Comparison of ENCODE assay signal across 9 cellular contexts in the genomic region with DNA sequence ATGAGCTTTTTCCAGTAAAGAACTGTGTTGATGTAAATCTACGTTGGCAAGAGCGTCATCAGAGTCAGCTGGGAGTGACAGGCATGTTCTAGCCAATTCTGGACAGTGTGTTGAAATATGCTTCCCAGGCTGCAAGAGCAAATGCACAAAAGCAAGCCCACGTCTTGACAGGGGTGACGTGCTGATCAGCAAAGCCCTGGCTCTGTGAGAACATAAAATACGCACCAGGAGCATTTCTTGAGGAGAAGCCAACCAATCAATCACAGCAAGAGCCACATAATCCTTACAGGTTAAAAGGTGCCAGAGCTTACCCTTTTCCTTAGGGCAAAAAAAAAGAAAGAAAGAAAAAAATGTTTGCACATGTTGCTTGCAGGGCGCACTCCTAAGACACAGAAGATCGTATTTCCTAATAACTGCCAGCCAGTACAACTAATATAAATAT.
DNase-seq lines count a peak whose midpoint lies in the region; ATAC-seq and TF ChIP-seq lines count a peak whose summit lies in the region.
"Had no signal": no experiment of that assay in that cellular context is flagged by ENCODE, and none has a peak within 500 bp of the region (broad histone marks: within the 10 kb centered on the region; RNA-seq: fewer than 3 reads in every experiment).

No MANE protein-coding gene starts in this region.

- H4K20me1 ChIP-seq in IMR-90 (ENCODE audit: insufficient read depth, low read length) (no peaks in the 10 kb centered on the region), OCI-LY7 (ENCODE audit: insufficient read depth, low read length) (no peaks in the 10 kb centered on the region)

- no peaks in the 10 kb centered on the region for H3K79me2 ChIP-seq in OCI-LY7 (ENCODE audit: insufficient read depth, low read depth, low read length)

- no peak overlapping the region for H2BK120ac ChIP-seq in IMR-90 (ENCODE audit: low read depth, low read length)

- no peak overlapping the region for H3K9ac ChIP-seq in IMR-90 (ENCODE audit: low read depth, low read length)

- no peaks in the 10 kb centered on the region for H3K9me1 ChIP-seq in IMR-90 (ENCODE audit: insufficient read depth, low read length)

- no peak overlapping the region for H4K8ac ChIP-seq in IMR-90 (ENCODE audit: low read depth in 2 of 2, low read length in 2 of 2)

- no peak overlapping the region for H3K23ac ChIP-seq in IMR-90 (ENCODE audit: low read depth, low read length)

- H3K4ac ChIP-seq in IMR-90 (ENCODE audit: low read depth, low read length) = no peak overlapping the region

- no peaks in the 10 kb centered on the region for H3K4me1 ChIP-seq in IMR-90 (ENCODE audit: control insufficient read depth, insufficient read depth, low read length)
- peaks cover 0 to 27% (median 16%) of the 10 kb centered on the region in 4 donors for H3K4me1 ChIP-seq in stomach
- H3K4me1 ChIP-seq in OCI-LY7 (ENCODE audit: insufficient read depth, low read length, poor library complexity, severe bottlenecking) = no peaks in the 10 kb centered on the region
- H3K4me1 ChIP-seq: HAP-1 had no signal

- H3K14ac ChIP-seq in IMR-90 (replicated peaks; ENCODE audit: low read depth, low read length) = no peak overlapping the region

- H2BK15ac ChIP-seq in IMR-90 (ENCODE audit: low read depth, low read length) = no peak overlapping the region

- BruUV-seq in IMR-90 (replicated peaks; lab: Mats Ljungman, UMichigan) (no TSS peak), OCI-LY7 (replicated peaks; lab: Mats Ljungman, UMichigan) (no TSS peak)

- no peak overlapping the region for H2BK20ac ChIP-seq in IMR-90 (ENCODE audit: low read depth, low read length)

- H3K27ac ChIP-seq in IMR-90 (ENCODE audit: insufficient read depth, low read length) = no peak overlapping the region
- peak overlapping the region; percentile 58 to 85 (median 71) for H3K27ac ChIP-seq in stomach
- no peak overlapping the region for H3K27ac ChIP-seq in OCI-LY7 (ENCODE audit: low read depth, low read length, poor library complexity, severe bottlenecking)

- in situ Hi-C loops in IMR-90 (cut with MboI; ENCODE audit: low sequenced_read_pairs) = no loop called here

- H3K9me2 ChIP-seq in OCI-LY7 (ENCODE audit: insufficient read depth, low read length) = no peaks in the 10 kb centered on the region

- TF ChIP-seq POLR2A in IMR-90 (IDR thresholded peaks at IDR 0.05; ENCODE audit: low read depth, low read length) = no peak
- no peak for TF ChIP-seq POLR2A in stomach (IDR thresholded peaks at IDR 0.05)

- intact Hi-C loops in IMR-90 (cut with micrococcal nuclease) = no loop called here
- intact Hi-C loops in stomach (cut with DNase I; ENCODE audit: low total_unique reads) = no loop called here
- intact Hi-C loops in OCI-LY7 (cut with micrococcal nuclease; ENCODE audit: unreplicated experiment) = no loop called here

- H2BK5ac ChIP-seq in IMR-90 (ENCODE audit: low read depth, low read length, poor library complexity, severe bottlenecking) = no peak overlapping the region

- dilution Hi-C loops in IMR-90 (cut with HindIII; ENCODE audit: low sequenced_read_pairs, unreplicated experiment) = no loop called here

- H3K4me3 ChIP-seq in IMR-90 (ENCODE audit: insufficient read depth, low read depth, low read length) (no peak overlapping the region), stomach (peak overlapping the region in 2 of 4 donors; percentile 18 to 20), OCI-LY7 (ENCODE audit: low read depth, low read length, poor library complexity, severe bottlenecking) (no peak overlapping the region)
- H3K4me3 ChIP-seq: HAP-1 had no signal

- H3K18ac ChIP-seq in IMR-90 (ENCODE audit: low read depth, low read length) = no peak overlapping the region

- DNase-seq in IMR-90 (peak; percentile 66), amniotic epithelial cell (ENCODE audit: low read depth) (peak; percentile 99), inferior parietal cortex (ENCODE audit: extremely low spot score) (peak; percentile 22), stomach (peak; percentile 43), NCI-H2171 treated with DMSO at 0.1 percent for 48 hours (lab: John Stamatoyannopoulos, UW) (no peak), OCI-LY7 (ENCODE audit: low spot score) (no peak), GOT3 (lab: John Stamatoyannopoulos, UW) (no peak)

- no peak overlapping the region for H2AK5ac ChIP-seq in IMR-90 (ENCODE audit: low read depth, low read length)

- CTCF ChIA-PET in IMR-90 (lab: Yijun Ruan, JAX) = interaction anchor here (0.7 kb wide), 2 partner anchors 13 to 26 kb away, joined by 3 to 5 read pairs; no protein-coding TSS in a partner anchor
- CTCF ChIA-PET in OCI-LY7 (lab: Charles Lee; ENCODE audit: unreplicated experiment) = no interaction called here

- peak; percentile 99 for TF ChIP-seq EP300 in stomach (IDR thresholded peaks at IDR 0.05)

- 6% methylated on average over 3 of the region's 7 CpGs; no CpG with 5 or more reads in 1 of the 2 experiments for WGBS in IMR-90 (ENCODE audit: extremely low coverage in 2 of 2, insufficient read length in 1 of 2), 2 experiments
- 17 to 35% (median 22%) methylated on average over 7 of the region's 7 CpGs for WGBS in stomach, 5 donors

- H3K56ac ChIP-seq in IMR-90 (ENCODE audit: extremely low read depth, insufficient read depth, low read length) = no peak overlapping the region

- H3K27me3 ChIP-seq in IMR-90 (ENCODE audit: control insufficient read depth, insufficient read depth, low read length) (no peaks in the 10 kb centered on the region), stomach (no peaks in the 10 kb centered on the region)

- no peak overlapping the region for H4K91ac ChIP-seq in IMR-90 (ENCODE audit: insufficient read depth, low read depth, low read length)

- POLR2A ChIA-PET in IMR-90 (lab: Charles Lee; ENCODE audit: unreplicated experiment) = no interaction called here
- POLR2A ChIA-PET in OCI-LY7 (lab: Charles Lee) = interaction anchor here (1.1 kb wide), 1 partner anchor 53 kb away, joined by 3 read pairs; no protein-coding TSS in a partner anchor

- H3K4me2 ChIP-seq in IMR-90 (ENCODE audit: low read depth, low read length) (peak overlapping the region; percentile 12; the same call in 1 of the 2 replicates), OCI-LY7 (ENCODE audit: low read length) (no peak overlapping the region)

- no peak overlapping the region for H2AK9ac ChIP-seq in IMR-90 (replicated peaks; ENCODE audit: low read depth, low read length, poor library complexity)

- no peaks in the 10 kb centered on the region for H3K36me3 ChIP-seq in IMR-90 (ENCODE audit: control insufficient read depth, insufficient read depth, low read length)
- H3K36me3 ChIP-seq in stomach = no peaks in the 10 kb centered on the region
- no peaks in the 10 kb centered on the region for H3K36me3 ChIP-seq in OCI-LY7 (ENCODE audit: insufficient read depth, low read length)
- H3K36me3 ChIP-seq: HAP-1 had no signal

- peak; percentile 35; the same call in 1 of the 2 replicates for ATAC-seq in IMR-90 (ENCODE audit: low read depth)
- ATAC-seq in GM21367 (IDR thresholded peaks at IDR 0.05; ENCODE audit: unreplicated experiment) = no peak

- no peak overlapping the region for H4K5ac ChIP-seq in IMR-90 (ENCODE audit: low read depth, low read length)

- no peaks in the 10 kb centered on the region for H3K9me3 ChIP-seq in IMR-90 (ENCODE audit: control insufficient read depth, insufficient read depth, low read length)
- no peaks in the 10 kb centered on the region for H3K9me3 ChIP-seq in stomach
- H3K9me3 ChIP-seq in OCI-LY7 (ENCODE audit: low read length) = no peaks in the 10 kb centered on the region
- H3K9me3 ChIP-seq: HAP-1 had no signal

- H2AFZ ChIP-seq in IMR-90 (replicated peaks; ENCODE audit: low read length, poor library complexity) (no peak overlapping the region), OCI-LY7 (ENCODE audit: low read length) (no peak overlapping the region)

- no peak for TF ChIP-seq RAD21 in IMR-90 (IDR thresholded peaks at IDR 0.05; ENCODE audit: low read length)

- no peaks in the 10 kb centered on the region for H3K79me1 ChIP-seq in IMR-90 (ENCODE audit: low read depth in 1 of 2, low read length in 2 of 2)

- no peak for TF ChIP-seq CTCF in IMR-90 (conservative IDR thresholded peaks at IDR 0.05; ENCODE audit: low read depth, low read length)
- no peak for TF ChIP-seq CTCF in stomach (IDR thresholded peaks at IDR 0.05)
- TF ChIP-seq CTCF in OCI-LY7 (conservative IDR thresholded peaks at IDR 0.05; ENCODE audit: low read length) = no peak

TF ChIP-seq in IMR-90, 13 proteins besides CTCF, POLR2A, EP300 and RAD21:
- TF ChIP-seq MAFK (IDR thresholded peaks at IDR 0.05; ENCODE audit: low read depth, low read length) (no peak), SMC3 (IDR thresholded peaks at IDR 0.05; ENCODE audit: low read depth, low read length) (no peak), CEBPB (IDR thresholded peaks at IDR 0.05; ENCODE audit: low read depth, low read length) (peak; percentile 43; the same call in 1 of the 2 replicates)
- TF ChIP-seq, protein P1, sequence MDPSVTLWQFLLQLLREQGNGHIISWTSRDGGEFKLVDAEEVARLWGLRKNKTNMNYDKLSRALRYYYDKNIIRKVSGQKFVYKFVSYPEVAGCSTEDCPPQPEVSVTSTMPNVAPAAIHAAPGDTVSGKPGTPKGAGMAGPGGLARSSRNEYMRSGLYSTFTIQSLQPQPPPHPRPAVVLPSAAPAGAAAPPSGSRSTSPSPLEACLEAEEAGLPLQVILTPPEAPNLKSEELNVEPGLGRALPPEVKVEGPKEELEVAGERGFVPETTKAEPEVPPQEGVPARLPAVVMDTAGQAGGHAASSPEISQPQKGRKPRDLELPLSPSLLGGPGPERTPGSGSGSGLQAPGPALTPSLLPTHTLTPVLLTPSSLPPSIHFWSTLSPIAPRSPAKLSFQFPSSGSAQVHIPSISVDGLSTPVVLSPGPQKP (IDR thresholded peaks at IDR 0.05; ENCODE audit: borderline replicate concordance, low read depth, low read length) = no peak

Comparison
In these comparisons a context has a peak if more than half of its experiments do, and no peak if none do; other contexts are left out.
1. DNase-seq: peak in IMR-90 (single experiment), amniotic epithelial cell (single experiment), inferior parietal cortex (single experiment) and stomach (single experiment); none in NCI-H2171 treated with DMSO at 0.1 percent for 48 hours (single experiment), OCI-LY7 (single experiment) and GOT3 (single experiment).
2. H3K27ac ChIP-seq: peak in stomach (5 of 5); none in IMR-90 (single experiment) and OCI-LY7 (single experiment).